1 cellular context compared by ENCODE assay signal in genomic region chr2:120436885-120437603, GRCh38.
TF ChIP-seq lines count a peak whose summit lies in the region.

No MANE protein-coding gene starts in this region.

TF ChIP-seq in HepG2, 621 proteins besides CTCF, POLR2A, EP300 and RAD21 (continued from another document and continues in another):
- TF ChIP-seq ARID3A (IDR thresholded peaks at IDR 0.05; ENCODE audit: low read depth, low read length) = 0 out of 2 replicates have a peak, but pooled peaks have one; percentile 35
- TF ChIP-seq TARDBP (CRISPR knock-in tag; IDR thresholded peaks at IDR 0.05) = no peak
- 0 out of 2 replicates have a peak, but pooled peaks have one; percentile 18 for TF ChIP-seq SOX5 (CRISPR knock-in tag; IDR thresholded peaks at IDR 0.05; ENCODE audit: borderline replicate concordance)
- TF ChIP-seq SALL1 (CRISPR knock-in tag; IDR thresholded peaks at IDR 0.05) = peak; percentile 30; the same call in 1 of the 2 replicates
- TF ChIP-seq ZNF263 (CRISPR knock-in tag; IDR thresholded peaks at IDR 0.05) = 0 out of 2 replicates have a peak, but pooled peaks have one; percentile 20
- TF ChIP-seq, protein P1, sequence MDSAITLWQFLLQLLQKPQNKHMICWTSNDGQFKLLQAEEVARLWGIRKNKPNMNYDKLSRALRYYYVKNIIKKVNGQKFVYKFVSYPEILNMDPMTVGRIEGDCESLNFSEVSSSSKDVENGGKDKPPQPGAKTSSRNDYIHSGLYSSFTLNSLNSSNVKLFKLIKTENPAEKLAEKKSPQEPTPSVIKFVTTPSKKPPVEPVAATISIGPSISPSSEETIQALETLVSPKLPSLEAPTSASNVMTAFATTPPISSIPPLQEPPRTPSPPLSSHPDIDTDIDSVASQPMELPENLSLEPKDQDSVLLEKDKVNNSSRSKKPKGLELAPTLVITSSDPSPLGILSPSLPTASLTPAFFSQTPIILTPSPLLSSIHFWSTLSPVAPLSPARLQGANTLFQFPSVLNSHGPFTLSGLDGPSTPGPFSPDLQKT (CRISPR knock-in tag; IDR thresholded peaks at IDR 0.05; ENCODE audit: borderline replicate concordance) = no peak
- no peak for TF ChIP-seq ARHGAP35 (CRISPR knock-in tag; IDR thresholded peaks at IDR 0.05; ENCODE audit: borderline replicate concordance)
- TF ChIP-seq, protein P2, sequence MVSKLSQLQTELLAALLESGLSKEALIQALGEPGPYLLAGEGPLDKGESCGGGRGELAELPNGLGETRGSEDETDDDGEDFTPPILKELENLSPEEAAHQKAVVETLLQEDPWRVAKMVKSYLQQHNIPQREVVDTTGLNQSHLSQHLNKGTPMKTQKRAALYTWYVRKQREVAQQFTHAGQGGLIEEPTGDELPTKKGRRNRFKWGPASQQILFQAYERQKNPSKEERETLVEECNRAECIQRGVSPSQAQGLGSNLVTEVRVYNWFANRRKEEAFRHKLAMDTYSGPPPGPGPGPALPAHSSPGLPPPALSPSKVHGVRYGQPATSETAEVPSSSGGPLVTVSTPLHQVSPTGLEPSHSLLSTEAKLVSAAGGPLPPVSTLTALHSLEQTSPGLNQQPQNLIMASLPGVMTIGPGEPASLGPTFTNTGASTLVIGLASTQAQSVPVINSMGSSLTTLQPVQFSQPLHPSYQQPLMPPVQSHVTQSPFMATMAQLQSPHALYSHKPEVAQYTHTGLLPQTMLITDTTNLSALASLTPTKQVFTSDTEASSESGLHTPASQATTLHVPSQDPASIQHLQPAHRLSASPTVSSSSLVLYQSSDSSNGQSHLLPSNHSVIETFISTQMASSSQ (IDR thresholded peaks at IDR 0.05; ENCODE audit: low read depth) = no peak
- TF ChIP-seq, protein P2 (CRISPR knock-in tag; IDR thresholded peaks at IDR 0.05; ENCODE audit: borderline replicate concordance) = no peak
- no peak for TF ChIP-seq FOXA1 (IDR thresholded peaks at IDR 0.05)
- TF ChIP-seq FOXA1 (CRISPR knock-in tag; IDR thresholded peaks at IDR 0.05) = 0 out of 2 replicates have a peak, but pooled peaks have one; percentile 16
- TF ChIP-seq, protein P3, sequence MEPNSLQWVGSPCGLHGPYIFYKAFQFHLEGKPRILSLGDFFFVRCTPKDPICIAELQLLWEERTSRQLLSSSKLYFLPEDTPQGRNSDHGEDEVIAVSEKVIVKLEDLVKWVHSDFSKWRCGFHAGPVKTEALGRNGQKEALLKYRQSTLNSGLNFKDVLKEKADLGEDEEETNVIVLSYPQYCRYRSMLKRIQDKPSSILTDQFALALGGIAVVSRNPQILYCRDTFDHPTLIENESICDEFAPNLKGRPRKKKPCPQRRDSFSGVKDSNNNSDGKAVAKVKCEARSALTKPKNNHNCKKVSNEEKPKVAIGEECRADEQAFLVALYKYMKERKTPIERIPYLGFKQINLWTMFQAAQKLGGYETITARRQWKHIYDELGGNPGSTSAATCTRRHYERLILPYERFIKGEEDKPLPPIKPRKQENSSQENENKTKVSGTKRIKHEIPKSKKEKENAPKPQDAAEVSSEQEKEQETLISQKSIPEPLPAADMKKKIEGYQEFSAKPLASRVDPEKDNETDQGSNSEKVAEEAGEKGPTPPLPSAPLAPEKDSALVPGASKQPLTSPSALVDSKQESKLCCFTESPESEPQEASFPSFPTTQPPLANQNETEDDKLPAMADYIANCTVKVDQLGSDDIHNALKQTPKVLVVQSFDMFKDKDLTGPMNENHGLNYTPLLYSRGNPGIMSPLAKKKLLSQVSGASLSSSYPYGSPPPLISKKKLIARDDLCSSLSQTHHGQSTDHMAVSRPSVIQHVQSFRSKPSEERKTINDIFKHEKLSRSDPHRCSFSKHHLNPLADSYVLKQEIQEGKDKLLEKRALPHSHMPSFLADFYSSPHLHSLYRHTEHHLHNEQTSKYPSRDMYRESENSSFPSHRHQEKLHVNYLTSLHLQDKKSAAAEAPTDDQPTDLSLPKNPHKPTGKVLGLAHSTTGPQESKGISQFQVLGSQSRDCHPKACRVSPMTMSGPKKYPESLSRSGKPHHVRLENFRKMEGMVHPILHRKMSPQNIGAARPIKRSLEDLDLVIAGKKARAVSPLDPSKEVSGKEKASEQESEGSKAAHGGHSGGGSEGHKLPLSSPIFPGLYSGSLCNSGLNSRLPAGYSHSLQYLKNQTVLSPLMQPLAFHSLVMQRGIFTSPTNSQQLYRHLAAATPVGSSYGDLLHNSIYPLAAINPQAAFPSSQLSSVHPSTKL (CRISPR knock-in tag; IDR thresholded peaks at IDR 0.05) = 0 out of 2 replicates have a peak, but pooled peaks have one; percentile 15
- no peak for TF ChIP-seq MAF1 (CRISPR knock-in tag; IDR thresholded peaks at IDR 0.05; ENCODE audit: borderline replicate concordance)
- TF ChIP-seq, protein P4, sequence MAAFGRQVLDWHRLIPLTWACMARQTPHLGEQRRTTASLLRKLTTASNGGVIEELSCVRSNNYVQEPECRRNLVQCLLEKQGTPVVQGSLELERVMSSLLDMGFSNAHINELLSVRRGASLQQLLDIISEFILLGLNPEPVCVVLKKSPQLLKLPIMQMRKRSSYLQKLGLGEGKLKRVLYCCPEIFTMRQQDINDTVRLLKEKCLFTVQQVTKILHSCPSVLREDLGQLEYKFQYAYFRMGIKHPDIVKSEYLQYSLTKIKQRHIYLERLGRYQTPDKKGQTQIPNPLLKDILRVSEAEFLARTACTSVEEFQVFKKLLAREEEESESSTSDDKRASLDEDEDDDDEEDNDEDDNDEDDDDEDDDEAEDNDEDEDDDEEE (CRISPR knock-in tag; IDR thresholded peaks at IDR 0.05) = no peak
- no peak for TF ChIP-seq TFDP2 (CRISPR knock-in tag; IDR thresholded peaks at IDR 0.05)
- TF ChIP-seq SOX13 (IDR thresholded peaks at IDR 0.05) = no peak
- peak in 1 of 2 experiments; percentile 42; a peak in 2 of 4 replicates for TF ChIP-seq SOX13 (CRISPR knock-in tag; conservative IDR thresholded peaks at IDR 0.05 in 1 of 2, IDR thresholded peaks at IDR 0.05 in 1 of 2)
- no peak for TF ChIP-seq GLI4 (CRISPR knock-in tag; IDR thresholded peaks at IDR 0.05; ENCODE audit: borderline replicate concordance)
- no peak for TF ChIP-seq ZNF275 (CRISPR knock-in tag; IDR thresholded peaks at IDR 0.05; ENCODE audit: borderline replicate concordance)
- TF ChIP-seq SIX1 (CRISPR knock-in tag; IDR thresholded peaks at IDR 0.05; ENCODE audit: borderline replicate concordance) = no peak
- TF ChIP-seq ZNF331 (CRISPR knock-in tag; IDR thresholded peaks at IDR 0.05) = peak; percentile 12; the same call in 1 of the 2 replicates
- no peak for TF ChIP-seq ZNF577 (CRISPR knock-in tag; IDR thresholded peaks at IDR 0.05; ENCODE audit: borderline replicate concordance, low read depth)
- no peak for TF ChIP-seq ZNF615 (CRISPR knock-in tag; IDR thresholded peaks at IDR 0.05; ENCODE audit: borderline replicate concordance)
- TF ChIP-seq ZNF616 (CRISPR knock-in tag; IDR thresholded peaks at IDR 0.05; ENCODE audit: low read depth) = no peak
- no peak for TF ChIP-seq DPF2 (CRISPR knock-in tag; IDR thresholded peaks at IDR 0.05; ENCODE audit: borderline replicate concordance, low read depth)
- TF ChIP-seq ZNF841 (CRISPR knock-in tag; IDR thresholded peaks at IDR 0.05; ENCODE audit: borderline replicate concordance) = no peak
- TF ChIP-seq BRCA1 (CRISPR knock-in tag; IDR thresholded peaks at IDR 0.05) = no peak
- TF ChIP-seq TSC22D2 (CRISPR knock-in tag; IDR thresholded peaks at IDR 0.05; ENCODE audit: borderline replicate concordance) = 0 out of 2 replicates have a peak, but pooled peaks have one; percentile 36
- TF ChIP-seq GRHL1 (CRISPR knock-in tag; conservative IDR thresholded peaks at IDR 0.05) = no peak
- TF ChIP-seq ZFP91 (CRISPR knock-in tag; IDR thresholded peaks at IDR 0.05; ENCODE audit: borderline replicate concordance) = peak; percentile 30; the same call in 1 of the 2 replicates
- TF ChIP-seq RXRA (CRISPR knock-in tag; IDR thresholded peaks at IDR 0.05) = 0 out of 2 replicates have a peak, but pooled peaks have one; percentile 12
- no peak for TF ChIP-seq NR2F1 (CRISPR knock-in tag; IDR thresholded peaks at IDR 0.05)
- TF ChIP-seq ZMYM4 (CRISPR knock-in tag; IDR thresholded peaks at IDR 0.05) = no peak
- TF ChIP-seq, protein P5, sequence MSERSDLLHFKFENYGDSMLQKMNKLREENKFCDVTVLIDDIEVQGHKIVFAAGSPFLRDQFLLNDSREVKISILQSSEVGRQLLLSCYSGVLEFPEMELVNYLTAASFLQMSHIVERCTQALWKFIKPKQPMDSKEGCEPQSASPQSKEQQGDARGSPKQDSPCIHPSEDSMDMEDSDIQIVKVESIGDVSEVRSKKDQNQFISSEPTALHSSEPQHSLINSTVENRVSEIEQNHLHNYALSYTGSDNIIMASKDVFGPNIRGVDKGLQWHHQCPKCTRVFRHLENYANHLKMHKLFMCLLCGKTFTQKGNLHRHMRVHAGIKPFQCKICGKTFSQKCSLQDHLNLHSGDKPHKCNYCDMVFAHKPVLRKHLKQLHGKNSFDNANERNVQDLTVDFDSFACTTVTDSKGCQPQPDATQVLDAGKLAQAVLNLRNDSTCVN (CRISPR knock-in tag; IDR thresholded peaks at IDR 0.05; ENCODE audit: borderline replicate concordance) = no peak
- no peak for TF ChIP-seq RFXAP (CRISPR knock-in tag; IDR thresholded peaks at IDR 0.05; ENCODE audit: borderline replicate concordance)
